Comparison of ENCODE assay signal across 1 cellular context in the genomic region with DNA sequence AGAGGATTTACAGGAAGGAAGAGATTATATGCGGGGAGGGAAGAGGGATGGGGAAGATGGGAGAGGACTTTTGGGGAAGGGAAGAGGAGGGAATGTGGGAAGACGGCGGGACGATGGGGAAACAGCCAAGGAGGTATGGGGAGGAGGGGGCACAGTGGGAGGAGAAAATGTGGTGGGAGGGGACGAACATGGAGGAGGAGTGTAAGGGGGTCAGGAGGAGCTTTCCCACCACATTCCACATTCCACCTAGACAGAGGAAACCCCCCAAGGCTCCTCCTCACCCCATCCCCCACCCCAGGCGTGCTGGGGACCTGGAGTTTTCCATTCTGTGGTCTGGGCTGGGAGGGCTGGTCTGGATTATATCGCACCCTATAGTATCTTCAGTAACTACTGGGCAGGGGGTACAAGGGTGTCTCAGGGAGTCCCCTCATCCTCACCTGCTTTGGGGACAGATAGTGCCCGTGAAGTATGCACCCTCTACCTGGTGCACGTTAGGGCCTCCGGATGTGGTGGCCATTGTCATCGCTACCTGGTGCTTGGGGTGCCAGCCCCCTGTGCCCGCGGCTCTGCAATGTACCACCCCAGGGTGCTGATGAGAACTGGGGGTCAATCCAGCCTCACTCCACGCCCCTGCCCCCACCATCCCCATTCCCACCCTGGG.
TF ChIP-seq lines count a peak whose summit lies in the region.

No MANE protein-coding gene starts in this region.

TF ChIP-seq in GM23338, 12 proteins besides CTCF, POLR2A, EP300 and RAD21:
- TF ChIP-seq, protein P1, sequence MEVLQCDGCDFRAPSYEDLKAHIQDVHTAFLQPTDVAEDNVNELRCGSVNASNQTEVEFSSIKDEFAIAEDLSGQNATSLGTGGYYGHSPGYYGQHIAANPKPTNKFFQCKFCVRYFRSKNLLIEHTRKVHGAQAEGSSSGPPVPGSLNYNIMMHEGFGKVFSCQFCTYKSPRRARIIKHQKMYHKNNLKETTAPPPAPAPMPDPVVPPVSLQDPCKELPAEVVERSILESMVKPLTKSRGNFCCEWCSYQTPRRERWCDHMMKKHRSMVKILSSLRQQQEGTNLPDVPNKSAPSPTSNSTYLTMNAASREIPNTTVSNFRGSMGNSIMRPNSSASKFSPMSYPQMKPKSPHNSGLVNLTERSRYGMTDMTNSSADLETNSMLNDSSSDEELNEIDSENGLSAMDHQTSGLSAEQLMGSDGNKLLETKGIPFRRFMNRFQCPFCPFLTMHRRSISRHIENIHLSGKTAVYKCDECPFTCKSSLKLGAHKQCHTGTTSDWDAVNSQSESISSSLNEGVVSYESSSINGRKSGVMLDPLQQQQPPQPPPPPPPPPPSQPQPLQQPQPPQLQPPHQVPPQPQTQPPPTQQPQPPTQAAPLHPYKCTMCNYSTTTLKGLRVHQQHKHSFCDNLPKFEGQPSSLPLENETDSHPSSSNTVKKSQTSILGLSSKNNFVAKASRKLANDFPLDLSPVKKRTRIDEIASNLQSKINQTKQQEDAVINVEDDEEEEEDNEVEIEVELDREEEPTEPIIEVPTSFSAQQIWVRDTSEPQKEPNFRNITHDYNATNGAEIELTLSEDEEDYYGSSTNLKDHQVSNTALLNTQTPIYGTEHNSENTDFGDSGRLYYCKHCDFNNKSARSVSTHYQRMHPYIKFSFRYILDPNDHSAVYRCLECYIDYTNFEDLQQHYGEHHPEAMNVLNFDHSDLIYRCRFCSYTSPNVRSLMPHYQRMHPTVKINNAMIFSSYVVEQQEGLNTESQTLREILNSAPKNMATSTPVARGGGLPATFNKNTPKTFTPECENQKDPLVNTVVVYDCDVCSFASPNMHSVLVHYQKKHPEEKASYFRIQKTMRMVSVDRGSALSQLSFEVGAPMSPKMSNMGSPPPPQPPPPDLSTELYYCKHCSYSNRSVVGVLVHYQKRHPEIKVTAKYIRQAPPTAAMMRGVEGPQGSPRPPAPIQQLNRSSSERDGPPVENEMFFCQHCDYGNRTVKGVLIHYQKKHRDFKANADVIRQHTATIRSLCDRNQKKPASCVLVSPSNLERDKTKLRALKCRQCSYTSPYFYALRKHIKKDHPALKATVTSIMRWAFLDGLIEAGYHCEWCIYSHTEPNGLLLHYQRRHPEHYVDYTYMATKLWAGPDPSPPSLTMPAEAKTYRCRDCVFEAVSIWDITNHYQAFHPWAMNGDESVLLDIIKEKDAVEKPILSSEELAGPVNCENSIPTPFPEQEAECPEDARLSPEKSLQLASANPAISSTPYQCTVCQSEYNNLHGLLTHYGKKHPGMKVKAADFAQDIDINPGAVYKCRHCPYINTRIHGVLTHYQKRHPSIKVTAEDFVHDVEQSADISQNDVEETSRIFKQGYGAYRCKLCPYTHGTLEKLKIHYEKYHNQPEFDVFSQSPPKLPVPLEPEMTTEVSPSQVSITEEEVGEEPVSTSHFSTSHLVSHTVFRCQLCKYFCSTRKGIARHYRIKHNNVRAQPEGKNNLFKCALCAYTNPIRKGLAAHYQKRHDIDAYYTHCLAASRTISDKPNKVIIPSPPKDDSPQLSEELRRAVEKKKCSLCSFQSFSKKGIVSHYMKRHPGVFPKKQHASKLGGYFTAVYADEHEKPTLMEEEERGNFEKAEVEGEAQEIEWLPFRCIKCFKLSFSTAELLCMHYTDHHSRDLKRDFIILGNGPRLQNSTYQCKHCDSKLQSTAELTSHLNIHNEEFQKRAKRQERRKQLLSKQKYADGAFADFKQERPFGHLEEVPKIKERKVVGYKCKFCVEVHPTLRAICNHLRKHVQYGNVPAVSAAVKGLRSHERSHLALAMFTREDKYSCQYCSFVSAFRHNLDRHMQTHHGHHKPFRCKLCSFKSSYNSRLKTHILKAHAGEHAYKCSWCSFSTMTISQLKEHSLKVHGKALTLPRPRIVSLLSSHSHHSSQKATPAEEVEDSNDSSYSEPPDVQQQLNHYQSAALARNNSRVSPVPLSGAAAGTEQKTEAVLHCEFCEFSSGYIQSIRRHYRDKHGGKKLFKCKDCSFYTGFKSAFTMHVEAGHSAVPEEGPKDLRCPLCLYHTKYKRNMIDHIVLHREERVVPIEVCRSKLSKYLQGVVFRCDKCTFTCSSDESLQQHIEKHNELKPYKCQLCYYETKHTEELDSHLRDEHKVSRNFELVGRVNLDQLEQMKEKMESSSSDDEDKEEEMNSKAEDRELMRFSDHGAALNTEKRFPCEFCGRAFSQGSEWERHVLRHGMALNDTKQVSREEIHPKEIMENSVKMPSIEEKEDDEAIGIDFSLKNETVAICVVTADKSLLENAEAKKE (CRISPR knock-in tag; IDR thresholded peaks at IDR 0.05): 0 out of 2 replicates have a peak, but pooled peaks have one; percentile 25
- TF ChIP-seq POLR2AphosphoS5 (IDR thresholded peaks at IDR 0.05; ENCODE audit: low read depth) (peak; percentile 32; the same call in 1 of the 2 replicates), ZNF331 (CRISPR knock-in tag; IDR thresholded peaks at IDR 0.05; ENCODE audit: low read depth) (no peak)
